In genomic region chr9:137241490-137242328, GRCh38 we compare ENCODE assay signal across 8 cellular contexts. TPM values are rescaled to one million over a fixed set of nuclear protein-coding genes. Genes with fewer than 3 reads are reported as not detected.
DNase-seq lines count a peak whose midpoint lies in the region; ATAC-seq and TF ChIP-seq lines count a peak whose summit lies in the region.

No MANE protein-coding gene starts in this region.

- peaks cover 34% of the 10 kb centered on the region for H3K4me1 Mint-ChIP-seq in nephron

- CTCF ChIA-PET in AG04449 (lab: Yijun Ruan, JAX): interaction anchor here (1.2 to 8.1 kb wide), 3 partner anchors 15 to 53 kb away, joined by 4 to 139 read pairs (median 4); partner anchors contain the start of genes ANAPC2, CYSRT1, RNF208 and RNF224

- POLR2A ChIA-PET in AG04449 (lab: Yijun Ruan, JAX): interaction anchor here (0.6 to 7.4 kb wide), 19 partner anchors 8 to 182 kb away, joined by 3 to 164 read pairs (median 7); partner anchors contain the start of genes ANAPC2, EXD3, MAN1B1 and NELFB

- no peak for TF ChIP-seq EP300 in stomach (IDR thresholded peaks at IDR 0.05)

- WGBS in stomach, 5 donors: 0 to 2% (median 1%) methylated on average over 30 to 84 of the region's 84 CpGs

- no peaks in the 10 kb centered on the region for H3K9me3 ChIP-seq in stomach

- H3K36me3 Mint-ChIP-seq in nephron (ENCODE audit: low read depth): peaks cover 19% of the 10 kb centered on the region

- no peaks in the 10 kb centered on the region for H3K27me3 Mint-ChIP-seq in nephron (ENCODE audit: low read depth)

- H3K27ac Mint-ChIP-seq in nephron: peak overlapping the region; percentile 73 to 95 (median 74)

- H3K4me3 Mint-ChIP-seq in nephron: peak overlapping the region; percentile 89 to 96 (median 93)

- DNase-seq in AG04449 (ENCODE audit: low read depth, low spot score): no peak
- peak; percentile 38 for DNase-seq in MV-4-11 (lab: John Stamatoyannopoulos, UW)
- DNase-seq in activated T-cell treated with anti-CD3 and anti-CD28 coated beads for 4 hours: peak; percentile 64
- peak; percentile 70 for DNase-seq in stomach

- H3K27me3 ChIP-seq in stomach: no peaks in the 10 kb centered on the region

- peak; percentile 1 for ATAC-seq in GM21367 (IDR thresholded peaks at IDR 0.05; ENCODE audit: unreplicated experiment)
- peak; percentile 35 for ATAC-seq in esophagus mucosa
- no peak for ATAC-seq in HG02759 (IDR thresholded peaks at IDR 0.05; ENCODE audit: unreplicated experiment)

- H3K36me3 ChIP-seq in stomach: peaks cover 16 to 22% (median 21%) of the 10 kb centered on the region in 4 donors

- TF ChIP-seq POLR2A in stomach (IDR thresholded peaks at IDR 0.05): no peak

- no peaks in the 10 kb centered on the region for H3K9me3 Mint-ChIP-seq in nephron

- H3K4me1 ChIP-seq in stomach: peaks cover 38 to 65% (median 63%) of the 10 kb centered on the region in 4 donors

- no peak for TF ChIP-seq CTCF in AG04449 (IDR thresholded peaks at IDR 0.05; ENCODE audit: insufficient read depth, low read length, missing control alignments)
- no peak for TF ChIP-seq CTCF in nephron (IDR thresholded peaks at IDR 0.05; ENCODE audit: unreplicated experiment in 3 of 3)
- no peak for TF ChIP-seq CTCF in stomach (IDR thresholded peaks at IDR 0.05)

- intact Hi-C loops in stomach (cut with DNase I; ENCODE audit: low total_unique reads): no loop called here

- H3K27ac ChIP-seq in stomach: peak overlapping the region; percentile 90 to 97 (median 94)

- H3K4me3 ChIP-seq in AG04449 (ENCODE audit: low read depth, low read length): peak overlapping the region; percentile 78
- H3K4me3 ChIP-seq in stomach: peak overlapping the region; percentile 73 to 94 (median 82)

RNA-seq across cellular contexts. Expression of gene TUBB4B, which starts 0.6 kb away (rescaled TPM):
- total RNA-seq in esophagus mucosa (321 TPM), stomach (100 to 1,000 TPM in 4 of 5 donors, 10 to 100 TPM in 1; 69.4 to 170 (median 115) TPM)
- polyA plus RNA-seq in stomach: 100 to 1,000 TPM; 188 to 292 (median 215) TPM

RNA-seq across cellular contexts. Expression of gene STPG3, which starts 9.4 kb away (rescaled TPM):
- total RNA-seq in esophagus mucosa: not detected
- not detected for total RNA-seq in stomach
- not detected for polyA plus RNA-seq in stomach

RNA-seq across cellular contexts. Expression of gene SLC34A3, which starts 11.0 kb away (rescaled TPM):
- total RNA-seq in esophagus mucosa (0.68 TPM), stomach (under 1 TPM in 1 of 5 donors, not detected in 4; 0.18 TPM)
- polyA plus RNA-seq in stomach: under 1 TPM in 1 of 3 donors, not detected in 2; 0.53 TPM

RNA-seq across cellular contexts. Expression of gene NELFB, which starts 13.4 kb away (rescaled TPM):
- total RNA-seq in esophagus mucosa (36.7 TPM), stomach (100 to 1,000 TPM in 1 of 5 donors, 10 to 100 TPM in 4; 11.2 to 134 (median 44.9) TPM)
- 10 to 100 TPM; 29.0 to 38.0 (median 34.2) TPM for polyA plus RNA-seq in stomach

RNA-seq across cellular contexts. Expression of gene RNF224, which starts 14.4 kb away (rescaled TPM):
- total RNA-seq in esophagus mucosa: 2.7 TPM
- not detected for total RNA-seq in stomach
- 1 to 10 TPM in 1 of 3 donors, not detected in 2; 1.0 TPM for polyA plus RNA-seq in stomach
